ENCODE assay signal across 8 cellular contexts in the genomic region with DNA sequence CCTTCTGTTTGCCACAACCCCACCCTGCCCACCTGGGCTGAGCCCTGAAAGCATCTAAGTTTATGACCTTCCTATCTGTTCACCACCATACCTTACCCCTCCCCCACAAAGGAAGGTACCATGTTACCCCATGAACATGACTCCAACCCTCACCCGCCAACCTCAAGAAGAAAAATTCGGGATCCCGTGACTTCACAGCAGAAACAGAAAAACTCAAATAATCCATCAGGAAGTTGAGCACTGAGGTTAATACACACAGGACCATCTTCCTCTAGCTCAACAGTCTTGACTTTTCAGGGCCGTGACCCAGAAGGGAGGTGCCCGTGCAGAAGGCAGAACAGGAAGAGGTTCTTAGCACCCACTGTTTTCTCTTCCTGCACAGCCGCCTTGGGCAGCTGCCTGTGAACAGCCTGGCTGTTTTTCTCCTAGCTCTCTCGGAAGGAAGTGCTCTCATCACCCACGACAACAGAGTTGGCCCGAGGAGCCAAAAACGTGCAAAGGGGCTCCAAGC.
DNase-seq lines count a peak whose midpoint lies in the region; ATAC-seq and TF ChIP-seq lines count a peak whose summit lies in the region.

No MANE protein-coding gene starts in this region.

- POLR2A ChIA-PET in WTC11 (lab: Charles Lee) = interaction anchor here (0.7 kb wide), 1 partner anchor 17 kb away, joined by 3 read pairs; no protein-coding TSS in a partner anchor

- no peaks in the 10 kb centered on the region for H3K27me3 Mint-ChIP-seq in WTC11 (ENCODE audit: low read depth)
- H3K27me3 Mint-ChIP-seq in dendritic cell treated with granulocyte-macrophage colony-stimulating factor and Interleukin-4, amounts not matched to agents 40 ng/mL and 50 ng/mL, for 4 days = no peaks in the 10 kb centered on the region

- peak overlapping the region; percentile 79 for H3K27ac Mint-ChIP-seq in WTC11
- H3K27ac Mint-ChIP-seq in dendritic cell treated with granulocyte-macrophage colony-stimulating factor and Interleukin-4, amounts not matched to agents 40 ng/mL and 50 ng/mL, for 4 days = peak overlapping the region; percentile 92

- DNase-seq in CMK (ENCODE audit: low read depth) (peak; percentile 80), WTC11 (ENCODE audit: low spot score) (no peak), omental fat pad (ENCODE audit: low spot score) (no peak), AG08395 (ENCODE audit: low spot score) (no peak), GM19240 (ENCODE audit: insufficient read length, low spot score) (no peak)

- peaks cover 85% of the 10 kb centered on the region for H3K4me1 Mint-ChIP-seq in WTC11
- H3K4me1 Mint-ChIP-seq in dendritic cell treated with granulocyte-macrophage colony-stimulating factor and Interleukin-4, amounts not matched to agents 40 ng/mL and 50 ng/mL, for 4 days (ENCODE audit: low read depth) = peaks cover 72% of the 10 kb centered on the region

- H3K36me3 Mint-ChIP-seq in WTC11 = no peaks in the 10 kb centered on the region
- H3K36me3 Mint-ChIP-seq in dendritic cell treated with granulocyte-macrophage colony-stimulating factor and Interleukin-4, amounts not matched to agents 40 ng/mL and 50 ng/mL, for 4 days (ENCODE audit: low read depth) = no peaks in the 10 kb centered on the region

- ATAC-seq in HG02870 (IDR thresholded peaks at IDR 0.05; ENCODE audit: unreplicated experiment) = peak; percentile 50
- ATAC-seq in WTC11 = no peak
- peak; percentile 7 for ATAC-seq in omental fat pad (ENCODE audit: low FRiP score)
- no peak for ATAC-seq in HG03135 (IDR thresholded peaks at IDR 0.05; ENCODE audit: unreplicated experiment)

- CTCF ChIA-PET in WTC11 (lab: Charles Lee) = interaction anchor here (0.7 to 2.1 kb wide), 4 partner anchors 72 to 155 kb away, joined by 3 to 13 read pairs (median 4); no protein-coding TSS in a partner anchor

- intact Hi-C loops in dendritic cell treated with granulocyte-macrophage colony-stimulating factor and Interleukin-4, amounts not matched to agents 40 ng/mL and 50 ng/mL, for 4 days (cut with micrococcal nuclease) = no loop called here

- H3K9me3 Mint-ChIP-seq in WTC11 = no peaks in the 10 kb centered on the region
- H3K9me3 Mint-ChIP-seq in dendritic cell treated with granulocyte-macrophage colony-stimulating factor and Interleukin-4, amounts not matched to agents 40 ng/mL and 50 ng/mL, for 4 days = no peaks in the 10 kb centered on the region

- no peak overlapping the region; the same call in 1 of the 2 replicates for H3K4me3 Mint-ChIP-seq in WTC11
- peak overlapping the region; percentile 67 for H3K4me3 Mint-ChIP-seq in dendritic cell treated with granulocyte-macrophage colony-stimulating factor and Interleukin-4, amounts not matched to agents 40 ng/mL and 50 ng/mL, for 4 days

- TF ChIP-seq CTCF in WTC11 (IDR thresholded peaks at IDR 0.05) (no peak), omental fat pad (IDR thresholded peaks at IDR 0.05) (no peak)

TF ChIP-seq in WTC11, 78 proteins besides CTCF, POLR2A, EP300 and RAD21:
- TF ChIP-seq, protein P1, sequence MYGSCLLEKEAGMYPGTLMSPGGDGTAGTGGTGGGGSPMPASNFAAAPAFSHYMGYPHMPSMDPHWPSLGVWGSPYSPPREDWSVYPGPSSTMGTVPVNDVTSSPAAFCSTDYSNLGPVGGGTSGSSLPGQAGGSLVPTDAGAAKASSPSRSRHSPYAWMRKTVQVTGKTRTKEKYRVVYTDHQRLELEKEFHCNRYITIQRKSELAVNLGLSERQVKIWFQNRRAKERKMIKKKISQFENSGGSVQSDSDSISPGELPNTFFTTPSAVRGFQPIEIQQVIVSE (CRISPR knock-in tag; IDR thresholded peaks at IDR 0.05; ENCODE audit: borderline replicate concordance) = no peak
- TF ChIP-seq NR2C2 (CRISPR knock-in tag; IDR thresholded peaks at IDR 0.05) (no peak), SMAD4 (CRISPR knock-in tag; IDR thresholded peaks at IDR 0.05) (no peak), ZNF671 (CRISPR knock-in tag; IDR thresholded peaks at IDR 0.05) (no peak), ZNF317 (CRISPR knock-in tag; IDR thresholded peaks at IDR 0.05; ENCODE audit: borderline replicate concordance, low read depth) (no peak), NFATC4 (CRISPR knock-in tag; IDR thresholded peaks at IDR 0.05) (no peak), OVOL2 (CRISPR knock-in tag; IDR thresholded peaks at IDR 0.05; ENCODE audit: borderline replicate concordance) (no peak), ETV6 (CRISPR knock-in tag; IDR thresholded peaks at IDR 0.05) (no peak)
- TF ChIP-seq, protein P2, sequence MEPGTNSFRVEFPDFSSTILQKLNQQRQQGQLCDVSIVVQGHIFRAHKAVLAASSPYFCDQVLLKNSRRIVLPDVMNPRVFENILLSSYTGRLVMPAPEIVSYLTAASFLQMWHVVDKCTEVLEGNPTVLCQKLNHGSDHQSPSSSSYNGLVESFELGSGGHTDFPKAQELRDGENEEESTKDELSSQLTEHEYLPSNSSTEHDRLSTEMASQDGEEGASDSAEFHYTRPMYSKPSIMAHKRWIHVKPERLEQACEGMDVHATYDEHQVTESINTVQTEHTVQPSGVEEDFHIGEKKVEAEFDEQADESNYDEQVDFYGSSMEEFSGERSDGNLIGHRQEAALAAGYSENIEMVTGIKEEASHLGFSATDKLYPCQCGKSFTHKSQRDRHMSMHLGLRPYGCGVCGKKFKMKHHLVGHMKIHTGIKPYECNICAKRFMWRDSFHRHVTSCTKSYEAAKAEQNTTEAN (CRISPR knock-in tag; IDR thresholded peaks at IDR 0.05) = no peak
- TF ChIP-seq, protein P3, sequence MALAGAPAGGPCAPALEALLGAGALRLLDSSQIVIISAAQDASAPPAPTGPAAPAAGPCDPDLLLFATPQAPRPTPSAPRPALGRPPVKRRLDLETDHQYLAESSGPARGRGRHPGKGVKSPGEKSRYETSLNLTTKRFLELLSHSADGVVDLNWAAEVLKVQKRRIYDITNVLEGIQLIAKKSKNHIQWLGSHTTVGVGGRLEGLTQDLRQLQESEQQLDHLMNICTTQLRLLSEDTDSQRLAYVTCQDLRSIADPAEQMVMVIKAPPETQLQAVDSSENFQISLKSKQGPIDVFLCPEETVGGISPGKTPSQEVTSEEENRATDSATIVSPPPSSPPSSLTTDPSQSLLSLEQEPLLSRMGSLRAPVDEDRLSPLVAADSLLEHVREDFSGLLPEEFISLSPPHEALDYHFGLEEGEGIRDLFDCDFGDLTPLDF (CRISPR knock-in tag; IDR thresholded peaks at IDR 0.05) = no peak
- TF ChIP-seq, protein P4, sequence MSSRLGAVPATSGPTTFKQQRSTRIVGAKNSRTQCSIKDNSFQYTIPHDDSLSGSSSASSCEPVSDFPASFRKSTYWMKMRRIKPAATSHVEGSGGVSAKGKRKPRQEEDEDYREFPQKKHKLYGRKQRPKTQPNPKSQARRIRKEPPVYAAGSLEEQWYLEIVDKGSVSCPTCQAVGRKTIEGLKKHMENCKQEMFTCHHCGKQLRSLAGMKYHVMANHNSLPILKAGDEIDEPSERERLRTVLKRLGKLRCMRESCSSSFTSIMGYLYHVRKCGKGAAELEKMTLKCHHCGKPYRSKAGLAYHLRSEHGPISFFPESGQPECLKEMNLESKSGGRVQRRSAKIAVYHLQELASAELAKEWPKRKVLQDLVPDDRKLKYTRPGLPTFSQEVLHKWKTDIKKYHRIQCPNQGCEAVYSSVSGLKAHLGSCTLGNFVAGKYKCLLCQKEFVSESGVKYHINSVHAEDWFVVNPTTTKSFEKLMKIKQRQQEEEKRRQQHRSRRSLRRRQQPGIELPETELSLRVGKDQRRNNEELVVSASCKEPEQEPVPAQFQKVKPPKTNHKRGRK (CRISPR knock-in tag; IDR thresholded peaks at IDR 0.05; ENCODE audit: borderline replicate concordance) = no peak
- TF ChIP-seq, protein P5, sequence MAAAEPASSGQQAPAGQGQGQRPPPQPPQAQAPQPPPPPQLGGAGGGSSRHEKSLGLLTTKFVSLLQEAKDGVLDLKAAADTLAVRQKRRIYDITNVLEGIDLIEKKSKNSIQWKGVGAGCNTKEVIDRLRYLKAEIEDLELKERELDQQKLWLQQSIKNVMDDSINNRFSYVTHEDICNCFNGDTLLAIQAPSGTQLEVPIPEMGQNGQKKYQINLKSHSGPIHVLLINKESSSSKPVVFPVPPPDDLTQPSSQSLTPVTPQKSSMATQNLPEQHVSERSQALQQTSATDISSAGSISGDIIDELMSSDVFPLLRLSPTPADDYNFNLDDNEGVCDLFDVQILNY (CRISPR knock-in tag; IDR thresholded peaks at IDR 0.05) = no peak
- TF ChIP-seq, protein P6, sequence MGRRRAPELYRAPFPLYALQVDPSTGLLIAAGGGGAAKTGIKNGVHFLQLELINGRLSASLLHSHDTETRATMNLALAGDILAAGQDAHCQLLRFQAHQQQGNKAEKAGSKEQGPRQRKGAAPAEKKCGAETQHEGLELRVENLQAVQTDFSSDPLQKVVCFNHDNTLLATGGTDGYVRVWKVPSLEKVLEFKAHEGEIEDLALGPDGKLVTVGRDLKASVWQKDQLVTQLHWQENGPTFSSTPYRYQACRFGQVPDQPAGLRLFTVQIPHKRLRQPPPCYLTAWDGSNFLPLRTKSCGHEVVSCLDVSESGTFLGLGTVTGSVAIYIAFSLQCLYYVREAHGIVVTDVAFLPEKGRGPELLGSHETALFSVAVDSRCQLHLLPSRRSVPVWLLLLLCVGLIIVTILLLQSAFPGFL (CRISPR knock-in tag; IDR thresholded peaks at IDR 0.05; ENCODE audit: borderline replicate concordance) = no peak

Comparison
In these comparisons a context has a peak if more than half of its experiments do, and no peak if none do; other contexts are left out.
1. ATAC-seq: peak in HG02870 (single experiment) and omental fat pad (single experiment); none in WTC11 (single experiment) and HG03135 (single experiment).